ENCODE assay signal across 11 cellular contexts in the genomic region with DNA sequence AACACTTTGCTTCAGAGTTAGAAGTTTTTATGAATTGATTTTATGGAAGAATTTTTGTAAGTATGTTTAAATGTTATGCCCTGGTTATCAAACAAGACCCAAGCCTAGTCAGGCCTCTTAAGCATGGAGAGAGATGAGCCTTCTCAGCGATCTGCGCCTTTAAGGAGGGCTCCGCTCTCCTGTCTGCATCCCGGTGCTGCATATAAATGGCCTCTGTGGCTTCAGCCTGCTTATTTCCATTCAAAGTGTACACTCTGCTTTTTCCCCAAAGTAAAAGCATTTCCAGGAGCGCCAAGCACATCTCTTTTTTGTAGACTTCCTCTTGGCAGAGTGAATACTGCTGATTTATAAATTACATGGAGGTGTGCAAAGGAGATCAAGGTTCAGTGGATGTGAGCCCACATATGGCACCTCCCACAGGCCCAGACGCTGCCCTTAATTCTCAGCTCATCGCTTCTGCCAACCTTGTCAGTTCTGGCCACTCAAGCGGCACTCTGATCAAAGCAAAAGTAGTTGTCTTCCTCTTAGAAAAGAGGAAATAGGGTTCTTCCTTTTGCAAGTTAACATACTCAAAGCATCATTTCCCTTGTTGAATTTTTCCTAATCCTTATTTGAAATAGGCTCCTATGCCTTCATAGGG.
A peak's percentile ranks its signal among the peaks of the same experiment; 100 is the strongest.
DNase-seq lines count a peak whose midpoint lies in the region; ATAC-seq, FAIRE-seq and TF ChIP-seq lines count a peak whose summit lies in the region.
"Had no signal": no experiment of that assay in that cellular context is flagged by ENCODE, and none has a peak within 500 bp of the region (broad histone marks: within the 10 kb centered on the region; RNA-seq: fewer than 3 reads in every experiment).

No MANE protein-coding gene starts in this region.

- TF ChIP-seq EP300 in HepG2 (IDR thresholded peaks at IDR 0.05; ENCODE audit: low read depth in 2 of 2, low read length in 2 of 2) (no peak), HepG2 (CRISPR knock-in tag; IDR thresholded peaks at IDR 0.05; ENCODE audit: borderline replicate concordance) (no peak), esophagus muscularis mucosa (IDR thresholded peaks at IDR 0.05) (no peak)

- intact Hi-C loops in right lobe of liver (cut with DNase I): no loop called here
- intact Hi-C loops in HepG2 (cut with micrococcal nuclease; ENCODE audit: unreplicated experiment): no loop called here
- intact Hi-C loops in activated T-helper 1 cell treated with anti-CD3 and anti-CD28 coated beads, Interleukin-12 subunit alpha, Interleukin-12 subunit beta, Interleukin-2, Interleukin-4 antibody, amounts not matched to agents 30 ng/mL and 10 ng/mL and 1 ng/mL, durations not matched to agents 14 hours and 24 hours and 36 hours (cut with micrococcal nuclease): loop anchor here (5.0 to 10.0 kb wide), 2 partner anchors 216 to 289 kb away; no protein-coding TSS in a partner anchor
- intact Hi-C loops in esophagus muscularis mucosa (cut with DNase I): no loop called here

- POLR2A ChIA-PET in HepG2 (lab: Yijun Ruan, JAX): no interaction called here

- no peaks in the 10 kb centered on the region for H3K79me2 ChIP-seq in HepG2 (ENCODE audit: insufficient read depth, low read length)

- BruUV-seq in HepG2 (replicated peaks; lab: Mats Ljungman, UMichigan): no TSS peak

- H3K27me3 ChIP-seq in right lobe of liver (no peaks in the 10 kb centered on the region), HepG2 (ENCODE audit: control insufficient read depth in 1 of 2, insufficient read depth in 2 of 2, low read length in 2 of 2) (peaks cover 0 to 34% of the 10 kb centered on the region in 2 experiments; a peak in 2 of 5 replicates), esophagus muscularis mucosa (peaks cover 0 to 17% (median 4%) of the 10 kb centered on the region in 4 donors)

- CTCF ChIA-PET in HepG2 (lab: Yijun Ruan, JAX; ENCODE audit: low intra/inter-chr PET ratio, low total read pairs): no interaction called here

- H3K9me3 ChIP-seq in right lobe of liver: no peaks in the 10 kb centered on the region
- no peaks in the 10 kb centered on the region for H3K9me3 ChIP-seq in HepG2 (ENCODE audit: low read length)
- H3K9me3 ChIP-seq in esophagus muscularis mucosa: no peaks in the 10 kb centered on the region

- peak overlapping the region; percentile 53 for H3K27ac Mint-ChIP-seq in activated T-helper 1 cell treated with anti-CD3 and anti-CD28 coated beads, Interleukin-12 subunit alpha, Interleukin-12 subunit beta, Interleukin-2, Interleukin-4 antibody, amounts not matched to agents 30 ng/mL and 10 ng/mL and 1 ng/mL, durations not matched to agents 14 hours and 24 hours and 36 hours
- H3K27ac Mint-ChIP-seq: nephron had no signal

- TF ChIP-seq CTCF in right lobe of liver (IDR thresholded peaks at IDR 0.05) (no peak), HepG2 (CRISPR knock-in tag; IDR thresholded peaks at IDR 0.05) (no peak), esophagus muscularis mucosa (IDR thresholded peaks at IDR 0.05) (no peak)

- H3K9me3 Mint-ChIP-seq in activated T-helper 1 cell treated with anti-CD3 and anti-CD28 coated beads, Interleukin-12 subunit alpha, Interleukin-12 subunit beta, Interleukin-2, Interleukin-4 antibody, amounts not matched to agents 30 ng/mL and 10 ng/mL and 1 ng/mL, durations not matched to agents 14 hours and 24 hours and 36 hours: peaks cover 8% of the 10 kb centered on the region
- H3K9me3 Mint-ChIP-seq: nephron had no signal

- H3K4me3 ChIP-seq in right lobe of liver: no peak overlapping the region
- no peak overlapping the region for H3K4me3 ChIP-seq in HepG2 (replicated peaks in 1 of 3; ENCODE audit: insufficient read depth in 1 of 3, low read depth in 2 of 3, low read length in 3 of 3)
- H3K4me3 ChIP-seq in esophagus muscularis mucosa: no peak overlapping the region

- no peak overlapping the region for H3K27ac ChIP-seq in right lobe of liver
- H3K27ac ChIP-seq in HepG2 (ENCODE audit: extremely low read length, insufficient read depth, low read length): no peak overlapping the region
- H3K27ac ChIP-seq in esophagus muscularis mucosa (replicated peaks in 1 of 4): no peak overlapping the region

- FAIRE-seq in HepG2 (lab: Jason Lieb, UNC): no peak

- peaks cover 7% of the 10 kb centered on the region for H3K36me3 Mint-ChIP-seq in activated T-helper 1 cell treated with anti-CD3 and anti-CD28 coated beads, Interleukin-12 subunit alpha, Interleukin-12 subunit beta, Interleukin-2, Interleukin-4 antibody, amounts not matched to agents 30 ng/mL and 10 ng/mL and 1 ng/mL, durations not matched to agents 14 hours and 24 hours and 36 hours (ENCODE audit: low read depth)

- no peak overlapping the region for H3K4me2 ChIP-seq in HepG2 (ENCODE audit: low read depth, low read length)

- no peaks in the 10 kb centered on the region for H3K36me3 ChIP-seq in right lobe of liver
- no peaks in the 10 kb centered on the region for H3K36me3 ChIP-seq in HepG2 (replicated peaks in 1 of 2; ENCODE audit: control insufficient read depth in 1 of 2, insufficient read depth in 2 of 2, low read length in 2 of 2)
- H3K36me3 ChIP-seq in esophagus muscularis mucosa: no peaks in the 10 kb centered on the region

- peak in 3 of 4 donors; percentile 26 to 34 (median 32) for ATAC-seq in right lobe of liver
- no peak for ATAC-seq in HepG2
- peak; percentile 40 for ATAC-seq in HG03135 (IDR thresholded peaks at IDR 0.05; ENCODE audit: unreplicated experiment)
- ATAC-seq: activated T-cell treated with anti-CD3 and anti-CD28 coated beads, Interleukin-2, amount 50 U/mL, for 4 hours had no signal

- no peak for TF ChIP-seq POLR2A in right lobe of liver (IDR thresholded peaks at IDR 0.05)
- TF ChIP-seq POLR2A in HepG2 (IDR thresholded peaks at IDR 0.05; ENCODE audit: insufficient read depth in 1 of 2, low read depth in 2 of 2, low read length in 2 of 2): no peak
- TF ChIP-seq POLR2A in esophagus muscularis mucosa (IDR thresholded peaks at IDR 0.05; ENCODE audit: low read depth): no peak

- H4K20me1 ChIP-seq in HepG2 (ENCODE audit: insufficient read depth, low read length): no peaks in the 10 kb centered on the region

- peaks cover 73% of the 10 kb centered on the region for H3K4me1 Mint-ChIP-seq in activated T-helper 1 cell treated with anti-CD3 and anti-CD28 coated beads, Interleukin-12 subunit alpha, Interleukin-12 subunit beta, Interleukin-2, Interleukin-4 antibody, amounts not matched to agents 30 ng/mL and 10 ng/mL and 1 ng/mL, durations not matched to agents 14 hours and 24 hours and 36 hours (ENCODE audit: low read depth)

- no peak overlapping the region for H2AFZ ChIP-seq in HepG2 (ENCODE audit: low read length)

- no peak overlapping the region for H3K9ac ChIP-seq in HepG2 (ENCODE audit: insufficient read depth, low read depth, low read length)

- H3K4me3 Mint-ChIP-seq in activated T-helper 1 cell treated with anti-CD3 and anti-CD28 coated beads, Interleukin-12 subunit alpha, Interleukin-12 subunit beta, Interleukin-2, Interleukin-4 antibody, amounts not matched to agents 30 ng/mL and 10 ng/mL and 1 ng/mL, durations not matched to agents 14 hours and 24 hours and 36 hours: peak overlapping the region; percentile 41
- H3K4me3 Mint-ChIP-seq: activated T-cell treated with anti-CD3 and anti-CD28 coated beads, Interleukin-2, amount 50 U/mL, for 4 hours; nephron had no signal

- peaks cover 2% of the 10 kb centered on the region for H3K27me3 Mint-ChIP-seq in activated T-helper 1 cell treated with anti-CD3 and anti-CD28 coated beads, Interleukin-12 subunit alpha, Interleukin-12 subunit beta, Interleukin-2, Interleukin-4 antibody, amounts not matched to agents 30 ng/mL and 10 ng/mL and 1 ng/mL, durations not matched to agents 14 hours and 24 hours and 36 hours (ENCODE audit: insufficient read depth)

- WGBS in right lobe of liver (ENCODE audit: insufficient coverage, low coverage, low lambda C conversion rate, missing lambda C conversion rate): 45% methylated on average over 7 of the region's 8 CpGs
- WGBS in HepG2 (ENCODE audit: low lambda C conversion rate): 56% methylated on average over 8 of the region's 8 CpGs
- WGBS in esophagus muscularis mucosa: 62% methylated on average over 8 of the region's 8 CpGs

- TF ChIP-seq RAD21 in HepG2 (CRISPR knock-in tag; IDR thresholded peaks at IDR 0.05): no peak

- in situ Hi-C loops in HepG2 (cut with HindIII; ENCODE audit: extremely low pct_ligation_motif_present, low pct_unique_long_range_greater_than_20kb): no loop called here

- H3K4me1 ChIP-seq in right lobe of liver (peaks cover 0 to 9% (median 0%) of the 10 kb centered on the region in 4 donors), HepG2 (ENCODE audit: insufficient read depth, low read length) (no peaks in the 10 kb centered on the region), esophagus muscularis mucosa (peaks cover 0 to 9% (median 4%) of the 10 kb centered on the region in 4 donors)

- no peak for DNase-seq in right lobe of liver
- DNase-seq in HepG2 (ENCODE audit: low spot score): no peak
- no peak for DNase-seq in activated T-helper 1 cell treated with anti-CD3 and anti-CD28 coated beads, Interleukin-12 subunit alpha, Interleukin-12 subunit beta, Interleukin-2, Interleukin-4 antibody, amounts not matched to agents 30 ng/mL and 10 ng/mL and 1 ng/mL, durations not matched to agents 14 hours and 24 hours and 36 hours (ENCODE audit: low spot score)
- no peak for DNase-seq in NCI-H1105 treated with DMSO at 0.1 percent for 48 hours (lab: John Stamatoyannopoulos, UW)
- DNase-seq in esophagus muscularis mucosa (ENCODE audit: extremely low spot score): no peak
- no peak for DNase-seq in kidney glomerular epithelial cell (lab: John Stamatoyannopoulos, UW)
- no peak for DNase-seq in stimulated activated CD4-positive, alpha-beta T cell treated with anti-CD3 and anti-CD28 coated beads, Interleukin-4, amount 100 ng/mL, for 4 hours
- DNase-seq: activated T-cell treated with anti-CD3 and anti-CD28 coated beads, Interleukin-2, amount 50 U/mL, for 4 hours; OCI-M1 had no signal

TF ChIP-seq in HepG2, 621 proteins besides CTCF, POLR2A, EP300 and RAD21 (continues in another document):
- TF ChIP-seq GFI1 (CRISPR knock-in tag; IDR thresholded peaks at IDR 0.05; ENCODE audit: borderline replicate concordance) (no peak), NFKBIZ (CRISPR knock-in tag; IDR thresholded peaks at IDR 0.05) (no peak), ZNF224 (CRISPR knock-in tag; IDR thresholded peaks at IDR 0.05) (no peak), ZNF614 (CRISPR knock-in tag; IDR thresholded peaks at IDR 0.05; ENCODE audit: borderline replicate concordance) (no peak), SOX6 (IDR thresholded peaks at IDR 0.05) (no peak), SOX6 (CRISPR knock-in tag; IDR thresholded peaks at IDR 0.05) (no peak), ZNF160 (CRISPR knock-in tag; IDR thresholded peaks at IDR 0.05) (no peak), ZNF460 (CRISPR knock-in tag; IDR thresholded peaks at IDR 0.05; ENCODE audit: borderline replicate concordance) (no peak), ZBTB42 (CRISPR knock-in tag; IDR thresholded peaks at IDR 0.05) (no peak), ZNF180 (CRISPR knock-in tag; IDR thresholded peaks at IDR 0.05; ENCODE audit: borderline replicate concordance, low read depth) (no peak)
